ENCODE assay signal across 8 cellular contexts in genomic region chr16:370443-370842, GRCh38. TPM values are rescaled to one million over a fixed set of nuclear protein-coding genes. Genes with fewer than 3 reads are reported as not detected.
DNase-seq lines count a peak whose midpoint lies in the region; ATAC-seq and TF ChIP-seq lines count a peak whose summit lies in the region.

Gene MRPL28, minus strand, starts transcription at chr16:370538. Its CDS starts 320 bp downstream, at chr16:370218.

- H3K27me3 ChIP-seq in lung (ENCODE audit: control insufficient read depth, insufficient read depth): no peaks in the 10 kb centered on the region

- peak within 1 kb of the TSS in 1 of 2 donors; percentile 18 for H3K27ac ChIP-seq in lung (ENCODE audit: low read depth in 1 of 2, low read length in 1 of 2)

- H3K9me3 ChIP-seq in lung (ENCODE audit: control insufficient read depth in 2 of 2, insufficient read depth in 1 of 2, low read length in 1 of 2): peaks cover 0 to 3% of the 10 kb centered on the region in 2 donors

- H3K4me3 ChIP-seq in lung: no peak within 1 kb of the TSS

- peaks cover 0 to 8% of the 10 kb centered on the region in 2 donors for H3K4me1 ChIP-seq in lung (ENCODE audit: control insufficient read depth in 2 of 2, insufficient read depth in 2 of 2, low read length in 2 of 2)

- H3K36me3 ChIP-seq in lung (ENCODE audit: control insufficient read depth in 2 of 2, insufficient read depth in 2 of 2, low read length in 2 of 2): peaks cover 9 to 64% of the 10 kb centered on the region in 2 donors

- WGBS in lung, 2 donors: 1% methylated on average over 25 to 30 of the region's 30 CpGs

- DNase-seq in CD1c-positive myeloid dendritic cell (ENCODE audit: extremely low spot score): peak; percentile 96
- peak; percentile 94 for DNase-seq in HT-29 (ENCODE audit: low spot score)
- DNase-seq in NK-92 treated with Interleukin-12 subunit alpha and Interleukin-12 subunit beta, amount 100 ng/mL, for 24 hours (lab: John Stamatoyannopoulos, UW): peak; percentile 84
- peak; percentile 83 for DNase-seq in activated CD8-positive, alpha-beta memory T cell treated with anti-CD3 and anti-CD28 coated beads for 1 hour (ENCODE audit: extremely low read depth in 1 of 2, low read depth in 1 of 2)
- peak; percentile 87 for DNase-seq in effector CD4-positive, alpha-beta T cell
- peak; percentile 96 for DNase-seq in lung (ENCODE audit: low spot score)
- peak; percentile 86 to 94 (median 91) for DNase-seq in stimulated activated CD4-positive, alpha-beta T cell treated with anti-CD3 and anti-CD28 coated beads, TNF-alpha, amount 100 ng/mL, for 24 hours (ENCODE audit: low read depth in 3 of 3)

- peak; percentile 74 for ATAC-seq in GM19452 (IDR thresholded peaks at IDR 0.05; ENCODE audit: unreplicated experiment)
- ATAC-seq in lung (ENCODE audit: insufficient read depth, low FRiP score): peak; percentile 93

- TF ChIP-seq CTCF in lung (IDR thresholded peaks at IDR 0.05; ENCODE audit: control extremely low read depth, extremely low read depth): no peak

RNA-seq across cellular contexts. Expression of gene MRPL28, which starts in this region (rescaled TPM):
- total RNA-seq in HT-29 (2014; rRNA removed; shearing (Covaris generic)): 223 and 226 TPM in 2 replicates
- total RNA-seq in lung: 10 to 100 TPM; 31.9 to 65.0 TPM
- 10 to 100 TPM; 89.4 to 98.9 TPM for polyA plus RNA-seq in lung
